11 cellular contexts compared by ENCODE assay signal in genomic region chr7:7438851-7439250, GRCh38.
DNase-seq lines count a peak whose midpoint lies in the region; ATAC-seq, FAIRE-seq and TF ChIP-seq lines count a peak whose summit lies in the region.
"Had no signal": no experiment of that assay in that cellular context is flagged by ENCODE, and none has a peak within 500 bp of the region (broad histone marks: within the 10 kb centered on the region; RNA-seq: fewer than 3 reads in every experiment).

No MANE protein-coding gene starts in this region.

- H3K4me3 ChIP-seq in astrocyte of the spinal cord (ENCODE audit: low read depth, low read length) (no peak overlapping the region), right lobe of liver (no peak overlapping the region), small intestine (ENCODE audit: low read depth in 1 of 2, low read length in 2 of 2) (no peak overlapping the region)
- H3K4me3 ChIP-seq: thoracic aorta had no signal

- TF ChIP-seq CTCF in astrocyte of the spinal cord (IDR thresholded peaks at IDR 0.05; ENCODE audit: low read depth, low read length) (no peak), right lobe of liver (IDR thresholded peaks at IDR 0.05) (no peak)

- in situ Hi-C loops in astrocyte of the spinal cord (cut with HindIII; ENCODE audit: low sequenced_read_pairs): no loop called here

- DNase-seq in COR-L47 (lab: John Stamatoyannopoulos, UW): peak; percentile 31
- DNase-seq in M059J (ENCODE audit: low read depth): peak; percentile 96
- peak; percentile 96 for DNase-seq in astrocyte of the spinal cord (ENCODE audit: low read depth, low spot score)
- DNase-seq in right lobe of liver: peak in 1 of 3 donors; percentile 35
- DNase-seq in small intestine: no peak
- DNase-seq: activated CD8-positive, alpha-beta memory T cell treated with anti-CD3 and anti-CD28 coated beads, Interleukin-2, amount 50 U/mL, for 4 hours; NCI-H526 treated with DMSO at 0.1 percent for 48 hours had no signal

- H3K9me3 ChIP-seq in right lobe of liver: no peaks in the 10 kb centered on the region
- H3K9me3 ChIP-seq in small intestine (ENCODE audit: control insufficient read depth, low read depth): no peaks in the 10 kb centered on the region
- H3K9me3 ChIP-seq: thoracic aorta had no signal

- TF ChIP-seq POLR2A in right lobe of liver (IDR thresholded peaks at IDR 0.05): no peak

- H3K4me1 ChIP-seq in right lobe of liver: peaks cover 0 to 7% (median 0%) of the 10 kb centered on the region in 4 donors
- no peaks in the 10 kb centered on the region for H3K4me1 ChIP-seq in small intestine (ENCODE audit: control insufficient read depth in 2 of 2, insufficient read depth in 1 of 2, low read depth in 1 of 2, low read length in 1 of 2)

- ATAC-seq in right lobe of liver (peak; percentile 81 to 99 (median 88)), HG03196 (IDR thresholded peaks at IDR 0.05; ENCODE audit: unreplicated experiment) (no peak), GM21515 (IDR thresholded peaks at IDR 0.05; ENCODE audit: unreplicated experiment) (no peak), HG03108 (IDR thresholded peaks at IDR 0.05; ENCODE audit: unreplicated experiment) (no peak)

- H3K27me3 ChIP-seq in right lobe of liver (no peaks in the 10 kb centered on the region), small intestine (ENCODE audit: control insufficient read depth in 2 of 2, insufficient read depth in 2 of 2, low read length in 2 of 2) (no peaks in the 10 kb centered on the region)

- WGBS in right lobe of liver (ENCODE audit: insufficient coverage, low coverage, low lambda C conversion rate, missing lambda C conversion rate): 25% methylated on average over 5 of the region's 5 CpGs
- 53 to 66% (median 62%) methylated on average over 5 of the region's 5 CpGs for WGBS in small intestine, 3 donors

- intact Hi-C loops in right lobe of liver (cut with DNase I): loop anchor here in 1 of 2 donors (10.0 kb wide), 1 partner anchor 96 kb away; the partner anchor contains the start of gene COL28A1

- H3K27ac ChIP-seq in right lobe of liver: no peak overlapping the region
- H3K27ac ChIP-seq in small intestine (ENCODE audit: low read depth in 1 of 2, low read length in 1 of 2): no peak overlapping the region
- H3K27ac ChIP-seq: thoracic aorta had no signal

- H3K36me3 ChIP-seq in right lobe of liver (no peaks in the 10 kb centered on the region), small intestine (ENCODE audit: control insufficient read depth in 2 of 2, insufficient read depth in 2 of 2, low read length in 2 of 2) (no peaks in the 10 kb centered on the region)
- H3K36me3 ChIP-seq: thoracic aorta had no signal

- no peak for FAIRE-seq in small intestine (lab: Jason Lieb, UNC)

Comparison
In these comparisons a context has a peak if more than half of its experiments do, and no peak if none do; other contexts are left out.
1. ATAC-seq: peak in right lobe of liver (4 of 4); none in HG03196 (single experiment), GM21515 (single experiment) and HG03108 (single experiment).